ENCODE assay signal across 34 cellular contexts in genomic region chr3:187728248-187728647, GRCh38. TPM values are rescaled to one million over a fixed set of nuclear protein-coding genes. Genes with fewer than 3 reads are reported as not detected.
"Had no signal": no experiment of that assay in that cellular context is flagged by ENCODE, and none has a peak within 500 bp of the region (broad histone marks: within the 10 kb centered on the region; RNA-seq: fewer than 3 reads in every experiment).

No MANE protein-coding gene starts in this region.

- DNase-seq: activated CD4-positive, alpha-beta memory T cell treated with anti-CD3 and anti-CD28 coated beads, Interleukin-2, amount 10 ng/mL, durations not matched to agents 7 days and 5 days; activated CD4-positive, alpha-beta T cell treated with anti-CD3 and anti-CD28 coated beads for 1 hour; activated CD4-positive, alpha-beta T cell treated with anti-CD3 and anti-CD28 coated beads for 48 hours; activated CD4-positive, CD25-positive, alpha-beta regulatory T cell; activated CD8-positive, alpha-beta memory T cell treated with anti-CD3 and anti-CD28 coated beads for 24 hours; activated CD8-positive, alpha-beta memory T cell treated with anti-CD3 and anti-CD28 coated beads, Interleukin-2, amount 10 ng/mL, durations not matched to agents 7 days and 5 days; activated CD8-positive, alpha-beta memory T cell treated with anti-CD3 and anti-CD28 coated beads, Interleukin-2, amount 50 U/mL, for 48 hours; activated effector memory CD4-positive, alpha-beta T cell treated with Interleukin-2 at 50 U/mL for 16 hours; activated naive CD4-positive, alpha-beta T cell treated with anti-CD3 and anti-CD28 coated beads, Interleukin-2, amount 10 ng/mL, durations not matched to agents 7 days and 5 days; activated naive CD8-positive, alpha-beta T cell treated with anti-CD3 and anti-CD28 coated beads, Interleukin-2, amount 50 U/mL, for 24 hours; activated T-cell treated with anti-CD3 and anti-CD28 coated beads, Interleukin-2, amount 50 U/mL, for 48 hours; anterior cingulate cortex; brain microvascular endothelial cell; NCI-H1092 treated with DMSO at 0.1 percent for 48 hours; NCI-H1417; NCI-H187 treated with DMSO at 0.1 percent for 48 hours; NCI-H2081; NCI-H345; NCI-H524 treated with DMSO at 0.1 percent for 48 hours; PC-9; SIG-M5; SW 1271; T-helper 1 cell; T1000; WERI-Rb-1 had no signal

- H3K27me3 ChIP-seq: brain microvascular endothelial cell, cardiac muscle cell had no signal

- H3K4me2 ChIP-seq: KMS-11, PC-9 had no signal

- H2AFZ ChIP-seq: PC-9 had no signal

- H3K36me3 ChIP-seq: WERI-Rb-1 had no signal

- H3K9ac ChIP-seq: KMS-11 had no signal

- H3K4me3 ChIP-seq: cardiac muscle cell, PC-9 had no signal

- H3K27ac ChIP-seq: brain microvascular endothelial cell, cardiac muscle cell, KMS-11, PC-9, WERI-Rb-1 had no signal

- ATAC-seq: activated CD8-positive, alpha-beta memory T cell treated with anti-CD3 and anti-CD28 coated beads, Interleukin-2, amount 10 ng/mL, durations not matched to agents 7 days and 5 days; activated naive CD8-positive, alpha-beta T cell treated with anti-CD3 and anti-CD28 coated beads, Interleukin-2, amount 50 U/mL, for 24 hours; Right ventricle myocardium inferior had no signal

RNA-seq across cellular contexts. Expression of gene RTP2, which starts 25.9 kb away (rescaled TPM):
- total RNA-seq: activated CD4-positive, alpha-beta memory T cell treated with anti-CD3 and anti-CD28 coated beads, Interleukin-2, amount 10 ng/mL, durations not matched to agents 7 days and 5 days; activated CD8-positive, alpha-beta memory T cell treated with anti-CD3 and anti-CD28 coated beads, Interleukin-2, amount 10 ng/mL, durations not matched to agents 7 days and 5 days; cardiac muscle cell; chondrocyte; M059J; NCI-H460; OCI-LY7; PC-9; Right ventricle myocardium inferior; SK-MEL-5; T-helper 2 cell treated with Interferon-gamma antibody and Interleukin-4, amounts not matched to agents 100 ng/mL and 5 ng/mL, for 36 hours had no signal
- polyA plus RNA-seq: cardiac muscle cell had no signal

RNA-seq across cellular contexts. Expression of gene SST, which starts 58.1 kb away (rescaled TPM):
- total RNA-seq: activated CD4-positive, alpha-beta memory T cell treated with anti-CD3 and anti-CD28 coated beads, Interleukin-2, amount 10 ng/mL, durations not matched to agents 7 days and 5 days; activated CD8-positive, alpha-beta memory T cell treated with anti-CD3 and anti-CD28 coated beads, Interleukin-2, amount 10 ng/mL, durations not matched to agents 7 days and 5 days; chondrocyte; NCI-H460; OCI-LY7; PC-9; Right ventricle myocardium inferior; SK-MEL-5; T-helper 2 cell treated with Interferon-gamma antibody and Interleukin-4, amounts not matched to agents 100 ng/mL and 5 ng/mL, for 36 hours had no signal
